ENCODE assay signal across 29 cellular contexts in genomic region chr2:174563530-174564282, GRCh38. TPM values are rescaled to one million over a fixed set of nuclear protein-coding genes. Genes with fewer than 3 reads are reported as not detected.
A peak's percentile ranks its signal among the peaks of the same experiment; 100 is the strongest.
DNase-seq lines count a peak whose midpoint lies in the region; ATAC-seq and TF ChIP-seq lines count a peak whose summit lies in the region.
"Had no signal": no experiment of that assay in that cellular context is flagged by ENCODE, and none has a peak within 500 bp of the region (broad histone marks: within the 10 kb centered on the region; RNA-seq: fewer than 3 reads in every experiment).

No MANE protein-coding gene starts in this region.

- no peak overlapping the region for H3K27ac ChIP-seq in foreskin keratinocyte
- H3K27ac ChIP-seq: 22Rv1, ascending aorta, cardiac muscle cell, colonic mucosa, ovary, suprapubic skin had no signal

- H3K27me3 ChIP-seq in foreskin keratinocyte, result no peaks in the 10 kb centered on the region
- H3K27me3 ChIP-seq: ascending aorta, cardiac muscle cell, colonic mucosa, MG63, ovary, suprapubic skin had no signal

- H3K36me3 Mint-ChIP-seq in activated naive CD4-positive, alpha-beta T cell treated with anti-CD3 and anti-CD28 coated beads for 36 hours (ENCODE audit: low read depth), result peaks cover 30% of the 10 kb centered on the region
- H3K36me3 Mint-ChIP-seq in activated naive CD4-positive, alpha-beta T cell treated with anti-CD3 and anti-CD28 coated beads, Interleukin-2, amount 50 U/mL, for 72 hours, result peaks cover 10 to 48% of the 10 kb centered on the region in 2 donors
- H3K36me3 Mint-ChIP-seq in activated naive CD8-positive, alpha-beta T cell treated with anti-CD3 and anti-CD28 coated beads, Interleukin-2, amount 50 U/mL, for 24 hours (ENCODE audit: low read depth), result peaks cover 57% of the 10 kb centered on the region
- H3K36me3 Mint-ChIP-seq in stimulated activated naive B cell treated with anti-CD40 and anti-IgM and Interleukin-4, amounts not matched to agents 10 μg/mL and 1 μg/mL and 100 μg/mL, for 72 hours, result peaks cover 33 to 43% of the 10 kb centered on the region in 2 donors

- DNase-seq in DMS53 (lab: John Stamatoyannopoulos, UW) (peak; percentile 30), DMS53 treated with DMSO at 0.1 percent for 48 hours (lab: John Stamatoyannopoulos, UW; ENCODE audit: unreplicated experiment) (no peak), foreskin keratinocyte (no peak), amniotic stem cell (lab: John Stamatoyannopoulos, UW) (no peak)
- no peak for DNase-seq in activated naive CD4-positive, alpha-beta T cell treated with anti-CD3 and anti-CD28 coated beads for 36 hours
- DNase-seq in activated naive CD4-positive, alpha-beta T cell treated with anti-CD3 and anti-CD28 coated beads, Interleukin-2, amount 50 U/mL, for 72 hours (ENCODE audit: low spot score in 2 of 2), result no peak
- DNase-seq in activated naive CD8-positive, alpha-beta T cell treated with anti-CD3 and anti-CD28 coated beads, Interleukin-2, amount 50 U/mL, for 24 hours, result no peak
- no peak for DNase-seq in stimulated activated naive B cell treated with anti-CD40 and anti-IgM and Interleukin-4, amounts not matched to agents 10 μg/mL and 1 μg/mL and 100 μg/mL, for 72 hours
- DNase-seq: activated CD4-positive, alpha-beta T cell treated with anti-CD3 and anti-CD28 coated beads for 1 hour; activated naive CD4-positive, alpha-beta T cell treated with anti-CD3 and anti-CD28 coated beads, Interleukin-2, amount 50 U/mL, for 16 hours; colonic mucosa; effector CD4-positive, alpha-beta T cell; hypothalamus; KG1; left cardiac atrium; MG63; mucosa of descending colon; NCI-H1105 treated with DMSO at 0.1 percent for 48 hours; NCI-H187 treated with DMSO at 0.1 percent for 48 hours; NCI-H226; NCI-H69; ovary; Right ventricle myocardium superior had no signal

- CTCF ChIA-PET in activated naive CD4-positive, alpha-beta T cell treated with anti-CD3 and anti-CD28 coated beads for 36 hours (lab: Charles Lee), result interaction anchor here (0.5 to 1.3 kb wide), 4 partner anchors 101 to 343 kb away, joined by 3 to 5 read pairs (median 3); no protein-coding TSS in a partner anchor

- no peak for TF ChIP-seq CTCF in foreskin keratinocyte (conservative IDR thresholded peaks at IDR 0.05)

- H3K9me3 Mint-ChIP-seq in activated naive CD4-positive, alpha-beta T cell treated with anti-CD3 and anti-CD28 coated beads for 36 hours, result no peaks in the 10 kb centered on the region
- no peaks in the 10 kb centered on the region for H3K9me3 Mint-ChIP-seq in activated naive CD4-positive, alpha-beta T cell treated with anti-CD3 and anti-CD28 coated beads, Interleukin-2, amount 50 U/mL, for 72 hours
- no peaks in the 10 kb centered on the region for H3K9me3 Mint-ChIP-seq in activated naive CD8-positive, alpha-beta T cell treated with anti-CD3 and anti-CD28 coated beads, Interleukin-2, amount 50 U/mL, for 24 hours
- H3K9me3 Mint-ChIP-seq in stimulated activated naive B cell treated with anti-CD40 and anti-IgM and Interleukin-4, amounts not matched to agents 10 μg/mL and 1 μg/mL and 100 μg/mL, for 72 hours, result no peaks in the 10 kb centered on the region
- H3K9me3 Mint-ChIP-seq: CD14-positive monocyte; stimulated activated memory B cell treated with anti-CD40 and anti-IgM and Interleukin-4, amounts not matched to agents 10 μg/mL and 1 μg/mL and 100 μg/mL, for 72 hours had no signal

- ATAC-seq in activated naive CD4-positive, alpha-beta T cell treated with anti-CD3 and anti-CD28 coated beads, Interleukin-2, amount 50 U/mL, for 72 hours, result no peak
- no peak for ATAC-seq in activated naive CD8-positive, alpha-beta T cell treated with anti-CD3 and anti-CD28 coated beads, Interleukin-2, amount 50 U/mL, for 24 hours
- no peak for ATAC-seq in stimulated activated naive B cell treated with anti-CD40 and anti-IgM and Interleukin-4, amounts not matched to agents 10 μg/mL and 1 μg/mL and 100 μg/mL, for 72 hours (replicated peaks)
- no peak for ATAC-seq in foreskin keratinocyte
- ATAC-seq: mucosa of descending colon; stimulated activated memory B cell treated with anti-CD40 and anti-IgM and Interleukin-4, amounts not matched to agents 10 μg/mL and 1 μg/mL and 100 μg/mL, for 72 hours had no signal

- peak overlapping the region; percentile 61 for H3K27ac Mint-ChIP-seq in activated naive CD4-positive, alpha-beta T cell treated with anti-CD3 and anti-CD28 coated beads for 36 hours
- H3K27ac Mint-ChIP-seq in activated naive CD4-positive, alpha-beta T cell treated with anti-CD3 and anti-CD28 coated beads, Interleukin-2, amount 50 U/mL, for 72 hours, result peak overlapping the region in 1 of 2 donors; percentile 36
- H3K27ac Mint-ChIP-seq in activated naive CD8-positive, alpha-beta T cell treated with anti-CD3 and anti-CD28 coated beads, Interleukin-2, amount 50 U/mL, for 24 hours, result peak overlapping the region; percentile 64
- H3K27ac Mint-ChIP-seq in stimulated activated naive B cell treated with anti-CD40 and anti-IgM and Interleukin-4, amounts not matched to agents 10 μg/mL and 1 μg/mL and 100 μg/mL, for 72 hours, result peak overlapping the region; percentile 20

- intact Hi-C loops in activated naive CD4-positive, alpha-beta T cell treated with anti-CD3 and anti-CD28 coated beads for 36 hours (cut with micrococcal nuclease), result no loop called here

- no peaks in the 10 kb centered on the region for H3K27me3 Mint-ChIP-seq in activated naive CD4-positive, alpha-beta T cell treated with anti-CD3 and anti-CD28 coated beads for 36 hours (ENCODE audit: low read depth)
- H3K27me3 Mint-ChIP-seq in activated naive CD8-positive, alpha-beta T cell treated with anti-CD3 and anti-CD28 coated beads, Interleukin-2, amount 50 U/mL, for 24 hours, result no peaks in the 10 kb centered on the region
- no peaks in the 10 kb centered on the region for H3K27me3 Mint-ChIP-seq in stimulated activated naive B cell treated with anti-CD40 and anti-IgM and Interleukin-4, amounts not matched to agents 10 μg/mL and 1 μg/mL and 100 μg/mL, for 72 hours
- H3K27me3 Mint-ChIP-seq: stimulated activated memory B cell treated with anti-CD40 and anti-IgM and Interleukin-4, amounts not matched to agents 10 μg/mL and 1 μg/mL and 100 μg/mL, for 72 hours had no signal

- no peaks in the 10 kb centered on the region for H3K4me1 ChIP-seq in foreskin keratinocyte
- H3K4me1 ChIP-seq: colonic mucosa had no signal

- H3K4me1 Mint-ChIP-seq in activated naive CD4-positive, alpha-beta T cell treated with anti-CD3 and anti-CD28 coated beads for 36 hours (ENCODE audit: low read depth), result peaks cover 28% of the 10 kb centered on the region
- H3K4me1 Mint-ChIP-seq in activated naive CD8-positive, alpha-beta T cell treated with anti-CD3 and anti-CD28 coated beads, Interleukin-2, amount 50 U/mL, for 24 hours, result peaks cover 16% of the 10 kb centered on the region
- H3K4me1 Mint-ChIP-seq in stimulated activated naive B cell treated with anti-CD40 and anti-IgM and Interleukin-4, amounts not matched to agents 10 μg/mL and 1 μg/mL and 100 μg/mL, for 72 hours, result peaks cover 0 to 3% of the 10 kb centered on the region in 2 donors
- H3K4me1 Mint-ChIP-seq: stimulated activated memory B cell treated with anti-CD40 and anti-IgM and Interleukin-4, amounts not matched to agents 10 μg/mL and 1 μg/mL and 100 μg/mL, for 72 hours had no signal

- no peak overlapping the region for H3K4me3 Mint-ChIP-seq in activated naive CD4-positive, alpha-beta T cell treated with anti-CD3 and anti-CD28 coated beads for 36 hours
- H3K4me3 Mint-ChIP-seq in activated naive CD8-positive, alpha-beta T cell treated with anti-CD3 and anti-CD28 coated beads, Interleukin-2, amount 50 U/mL, for 24 hours, result no peak overlapping the region
- H3K4me3 Mint-ChIP-seq in stimulated activated naive B cell treated with anti-CD40 and anti-IgM and Interleukin-4, amounts not matched to agents 10 μg/mL and 1 μg/mL and 100 μg/mL, for 72 hours, result no peak overlapping the region
- H3K4me3 Mint-ChIP-seq: CD14-positive monocyte; stimulated activated memory B cell treated with anti-CD40 and anti-IgM and Interleukin-4, amounts not matched to agents 10 μg/mL and 1 μg/mL and 100 μg/mL, for 72 hours had no signal

RNA-seq across cellular contexts. Expression of gene WIPF1, which starts 33.9 kb away (rescaled TPM):
- 100 to 1,000 TPM; 167 TPM for total RNA-seq in activated naive CD4-positive, alpha-beta T cell treated with anti-CD3 and anti-CD28 coated beads for 36 hours
- total RNA-seq in activated naive CD4-positive, alpha-beta T cell treated with anti-CD3 and anti-CD28 coated beads, Interleukin-2, amount 50 U/mL, for 72 hours, result 100 to 1,000 TPM; 138 to 262 TPM
- 5.2 and 5.8 TPM in 2 replicates for total RNA-seq in foreskin keratinocyte
- 3.5 and 4.2 TPM in 2 replicates for polyA plus RNA-seq in foreskin keratinocyte

Comparison
In these comparisons a context has a peak if more than half of its experiments do, and no peak if none do; other contexts are left out.
1. RNA of gene WIPF1, which starts 33.9 kb away (total RNA-seq): 138 to 262 TPM in activated naive CD4-positive, alpha-beta T cell treated with anti-CD3 and anti-CD28 coated beads, Interleukin-2, amount 50 U/mL, for 72 hours and 167 TPM in activated naive CD4-positive, alpha-beta T cell treated with anti-CD3 and anti-CD28 coated beads for 36 hours; 5.2 to 5.8 TPM in foreskin keratinocyte; every median in the first group is over 10 times any median in the second.